In the genomic region with DNA sequence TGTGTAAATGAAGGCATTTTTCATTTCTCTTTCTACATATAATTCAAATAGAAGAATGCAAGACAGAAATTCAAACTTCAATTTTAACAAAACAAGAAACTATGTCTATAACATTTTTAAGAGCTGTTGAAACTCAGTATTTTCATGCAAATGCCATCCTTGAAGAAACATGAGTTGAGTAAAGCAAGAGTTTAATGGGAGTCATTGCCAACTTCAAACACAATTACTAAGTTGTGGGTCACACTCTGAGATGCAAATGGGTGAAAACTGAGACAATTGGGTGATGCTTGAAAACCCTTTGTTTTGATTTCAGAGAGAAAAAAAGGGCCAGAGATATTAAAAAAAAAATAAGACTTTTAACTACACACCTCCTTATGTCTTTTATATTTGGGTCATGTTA, we compare ENCODE assay signal across 25 cellular contexts.
"Had no signal": no experiment of that assay in that cellular context is flagged by ENCODE, and none has a peak within 500 bp of the region (broad histone marks: within the 10 kb centered on the region; RNA-seq: fewer than 3 reads in every experiment).

No MANE protein-coding gene starts in this region.

- H3K27ac ChIP-seq: left ventricle myocardium inferior, ovary, right atrium auricular region, right lobe of liver, stomach, testis, thyroid gland, transverse colon, upper lobe of left lung, vagina had no signal

- H3K9me3 ChIP-seq: left ventricle myocardium inferior, ovary, right atrium auricular region, right lobe of liver, stomach, testis, thyroid gland, transverse colon, upper lobe of left lung, vagina had no signal

- H3K4me1 ChIP-seq: left ventricle myocardium inferior, right atrium auricular region, right lobe of liver, stomach, testis, thyroid gland, transverse colon, upper lobe of left lung, vagina had no signal

- DNase-seq: hippocampal formation; islet precursor cell; left ventricle myocardium inferior; mesendoderm; naive thymus-derived CD4-positive, alpha-beta T cell; ovary; right lobe of liver; stimulated activated CD4-positive, alpha-beta T cell treated with anti-CD3 and anti-CD28 coated beads, Interleukin-1b, Interleukin-23, amount 100 ng/mL, for 48 hours; stimulated activated CD4-positive, alpha-beta T cell treated with anti-CD3 and anti-CD28 coated beads, Interleukin-2, amount 100 ng/mL, for 48 hours; stimulated activated CD4-positive, alpha-beta T cell treated with anti-CD3 and anti-CD28 coated beads, Interleukin-4, amount 100 ng/mL, for 4 hours; stimulated activated CD8-positive, alpha-beta memory T cell treated with anti-CD3 and anti-CD28 coated beads, Interleukin-4, amount 100 ng/mL, for 48 hours; stimulated activated naive CD4-positive, alpha-beta T cell treated with Interleukin-2 at 50 U/mL for 16 hours; stomach; testis; thyroid gland; transverse colon; upper lobe of left lung had no signal

- H3K4me1 Mint-ChIP-seq: naive thymus-derived CD4-positive, alpha-beta T cell; stimulated activated memory B cell treated with anti-CD40 and anti-IgM and Interleukin-4, amounts not matched to agents 10 μg/mL and 1 μg/mL and 100 μg/mL, for 72 hours had no signal

- H3K27me3 ChIP-seq: ovary, right atrium auricular region, stomach, testis, thyroid gland, transverse colon, upper lobe of left lung, vagina had no signal

- H3K4me2 ChIP-seq: smooth muscle cell had no signal

- H3K36me3 ChIP-seq: left ventricle myocardium inferior, ovary, right atrium auricular region, right lobe of liver, stomach, thyroid gland, transverse colon, upper lobe of left lung, vagina had no signal

- H3K4me3 ChIP-seq: left ventricle myocardium inferior, lung, ovary, right atrium auricular region, right lobe of liver, smooth muscle cell, stomach, testis, thyroid gland, transverse colon, upper lobe of left lung, vagina had no signal

- H3K27ac Mint-ChIP-seq: mesothelial cell of epicardium; naive thymus-derived CD4-positive, alpha-beta T cell; natural killer cell treated with Interleukin-12 subunit alpha and Interleukin-12 subunit beta and Interleukin-15 and Interleukin-18, amount 100 ng/mL, for 72 hours; progenitor cell of endocrine pancreas; stimulated activated memory B cell treated with anti-CD40 and anti-IgM and Interleukin-4, amounts not matched to agents 10 μg/mL and 1 μg/mL and 100 μg/mL, for 72 hours had no signal

- H3K4me3 Mint-ChIP-seq: mesothelial cell of epicardium; naive thymus-derived CD4-positive, alpha-beta T cell; natural killer cell treated with Interleukin-12 subunit alpha and Interleukin-12 subunit beta and Interleukin-15 and Interleukin-18, amount 100 ng/mL, for 72 hours; stimulated activated memory B cell treated with anti-CD40 and anti-IgM and Interleukin-4, amounts not matched to agents 10 μg/mL and 1 μg/mL and 100 μg/mL, for 72 hours had no signal

- H3K36me3 Mint-ChIP-seq: mesothelial cell of epicardium; stimulated activated memory B cell treated with anti-CD40 and anti-IgM and Interleukin-4, amounts not matched to agents 10 μg/mL and 1 μg/mL and 100 μg/mL, for 72 hours had no signal

- H3K27me3 Mint-ChIP-seq: naive thymus-derived CD4-positive, alpha-beta T cell; natural killer cell treated with Interleukin-12 subunit alpha and Interleukin-12 subunit beta and Interleukin-15 and Interleukin-18, amount 100 ng/mL, for 72 hours; progenitor cell of endocrine pancreas; stimulated activated memory B cell treated with anti-CD40 and anti-IgM and Interleukin-4, amounts not matched to agents 10 μg/mL and 1 μg/mL and 100 μg/mL, for 72 hours had no signal

- ATAC-seq: naive thymus-derived CD4-positive, alpha-beta T cell; natural killer cell treated with Interleukin-12 subunit alpha and Interleukin-12 subunit beta and Interleukin-15 and Interleukin-18, amount 100 ng/mL, for 72 hours; right lobe of liver; stimulated activated memory B cell treated with anti-CD40 and anti-IgM and Interleukin-4, amounts not matched to agents 10 μg/mL and 1 μg/mL and 100 μg/mL, for 72 hours had no signal
